In the genomic region with DNA sequence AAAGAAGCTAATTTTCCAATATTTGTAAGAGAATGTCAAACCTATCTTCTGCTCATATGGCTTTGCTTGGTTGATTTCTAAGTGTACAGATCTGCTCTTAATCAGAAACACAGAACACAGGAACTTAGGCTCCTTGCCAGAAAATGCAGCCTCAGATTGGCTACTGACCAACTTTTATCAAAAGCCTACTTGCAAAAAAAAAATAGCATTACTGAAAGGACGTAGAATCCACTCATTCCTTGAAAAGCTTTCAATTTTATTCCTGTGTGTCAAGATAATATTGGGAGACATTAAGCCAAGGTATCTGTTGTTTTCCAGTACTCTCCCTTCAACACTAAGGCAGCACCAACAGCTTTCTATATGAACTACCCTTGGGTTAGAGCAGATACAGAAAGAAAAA, we compare ENCODE assay signal across 14 cellular contexts.
DNase-seq lines count a peak whose midpoint lies in the region; ATAC-seq and TF ChIP-seq lines count a peak whose summit lies in the region.
"Had no signal": no experiment of that assay in that cellular context is flagged by ENCODE, and none has a peak within 500 bp of the region (broad histone marks: within the 10 kb centered on the region; RNA-seq: fewer than 3 reads in every experiment).

No MANE protein-coding gene starts in this region.

- CTCF ChIA-PET in A673 (lab: Charles Lee): no interaction called here
- CTCF ChIA-PET in IMR-90 (lab: Yijun Ruan, JAX): no interaction called here

- H3K36me3 ChIP-seq in A673 (ENCODE audit: insufficient read depth, low read length, poor library complexity, severe bottlenecking) (no peaks in the 10 kb centered on the region), IMR-90 (ENCODE audit: control insufficient read depth, insufficient read depth, low read length) (no peaks in the 10 kb centered on the region)
- H3K36me3 ChIP-seq: ovary, uterus had no signal

- H2BK15ac ChIP-seq in IMR-90 (ENCODE audit: low read depth, low read length): no peak overlapping the region

- H3K4ac ChIP-seq in IMR-90 (ENCODE audit: low read depth, low read length): no peak overlapping the region

- H3K9me3 ChIP-seq in A673 (ENCODE audit: low read depth, low read length, poor library complexity, severe bottlenecking) (no peaks in the 10 kb centered on the region), IMR-90 (ENCODE audit: control insufficient read depth, insufficient read depth, low read length) (no peaks in the 10 kb centered on the region)
- H3K9me3 ChIP-seq: ovary, uterus had no signal

- dilution Hi-C loops in IMR-90 (cut with HindIII; ENCODE audit: low sequenced_read_pairs, unreplicated experiment): no loop called here

- no peak overlapping the region for H4K8ac ChIP-seq in IMR-90 (ENCODE audit: low read depth in 2 of 2, low read length in 2 of 2)

- no peak overlapping the region for H2BK120ac ChIP-seq in IMR-90 (ENCODE audit: low read depth, low read length)

- H3K18ac ChIP-seq in IMR-90 (ENCODE audit: low read depth, low read length): no peak overlapping the region

- H3K4me2 ChIP-seq in IMR-90 (ENCODE audit: low read depth, low read length): no peak overlapping the region

- POLR2A ChIA-PET in A673 (lab: Charles Lee; ENCODE audit: low non-redundant PET): no interaction called here
- POLR2A ChIA-PET in IMR-90 (lab: Charles Lee; ENCODE audit: unreplicated experiment): no interaction called here

- BruUV-seq in A673 (replicated peaks; lab: Mats Ljungman, UMichigan) (no TSS peak), IMR-90 (replicated peaks; lab: Mats Ljungman, UMichigan) (no TSS peak)

- TF ChIP-seq RAD21 in IMR-90 (IDR thresholded peaks at IDR 0.05; ENCODE audit: low read length): no peak

- peak; percentile 62 for DNase-seq in A673 (ENCODE audit: low spot score)
- DNase-seq in IMR-90: peak; percentile 84
- peak; percentile 84 for DNase-seq in amniotic epithelial cell (ENCODE audit: low read depth)
- no peak for DNase-seq in left cardiac atrium
- DNase-seq in progenitor cell of endocrine pancreas (ENCODE audit: low spot score, unreplicated experiment): no peak
- DNase-seq: activated T-cell treated with anti-CD3 and anti-CD28 coated beads, Interleukin-2, amount 50 U/mL, for 1 hour; NCI-H526; uterus had no signal

- H3K9me1 ChIP-seq in IMR-90 (ENCODE audit: insufficient read depth, low read length): no peaks in the 10 kb centered on the region

- in situ Hi-C loops in IMR-90 (cut with MboI; ENCODE audit: low sequenced_read_pairs): loop anchor here (25.0 kb wide), 1 partner anchor 107 kb away; no protein-coding TSS in a partner anchor

- no peak overlapping the region for H3K23ac ChIP-seq in IMR-90 (ENCODE audit: low read depth, low read length)

- H4K91ac ChIP-seq in IMR-90 (ENCODE audit: insufficient read depth, low read depth, low read length): no peak overlapping the region

- H3K9ac ChIP-seq in IMR-90 (ENCODE audit: low read depth, low read length): no peak overlapping the region

- no peak overlapping the region for H2AK9ac ChIP-seq in IMR-90 (replicated peaks; ENCODE audit: low read depth, low read length, poor library complexity)

- no peaks in the 10 kb centered on the region for H3K27me3 ChIP-seq in A673 (replicated peaks; ENCODE audit: insufficient read depth, low read depth, low read length, poor library complexity)
- H3K27me3 ChIP-seq in IMR-90 (ENCODE audit: control insufficient read depth, insufficient read depth, low read length): no peaks in the 10 kb centered on the region
- H3K27me3 ChIP-seq: ovary, uterus had no signal

- peaks cover 9% of the 10 kb centered on the region for H3K4me1 ChIP-seq in A673 (ENCODE audit: insufficient read depth, low read length, poor library complexity, severe bottlenecking)
- peaks cover 9% of the 10 kb centered on the region; the same call in 1 of the 2 replicates for H3K4me1 ChIP-seq in IMR-90 (ENCODE audit: control insufficient read depth, insufficient read depth, low read length)
- H3K4me1 ChIP-seq: uterus had no signal

- H3K36me3 Mint-ChIP-seq in progenitor cell of endocrine pancreas (ENCODE audit: insufficient read depth): no peaks in the 10 kb centered on the region

- no peak for TF ChIP-seq CTCF in A673 (conservative IDR thresholded peaks at IDR 0.05; ENCODE audit: low read depth, low read length)
- TF ChIP-seq CTCF in IMR-90 (conservative IDR thresholded peaks at IDR 0.05; ENCODE audit: low read depth, low read length): no peak
- TF ChIP-seq CTCF in progenitor cell of endocrine pancreas (IDR thresholded peaks at IDR 0.05; ENCODE audit: unreplicated experiment): no peak

- no peak overlapping the region for H2AFZ ChIP-seq in IMR-90 (replicated peaks; ENCODE audit: low read length, poor library complexity)

- no peaks in the 10 kb centered on the region for H3K27me3 Mint-ChIP-seq in progenitor cell of endocrine pancreas
- H3K27me3 Mint-ChIP-seq: dendritic cell treated with granulocyte-macrophage colony-stimulating factor and Interleukin-4, amounts not matched to agents 40 ng/mL and 50 ng/mL, for 4 days had no signal

- H3K27ac ChIP-seq in A673 (ENCODE audit: low read depth, low read length, poor library complexity, severe bottlenecking) (no peak overlapping the region), IMR-90 (ENCODE audit: insufficient read depth, low read length) (no peak overlapping the region)
- H3K27ac ChIP-seq: ovary, uterus had no signal

- WGBS in IMR-90 (ENCODE audit: extremely low coverage in 2 of 2, insufficient read length in 1 of 2), 2 experiments: no CpG with 5 or more reads among the region's 1 CpG

- no peak overlapping the region for H2AK5ac ChIP-seq in IMR-90 (ENCODE audit: low read depth, low read length)

- ATAC-seq in IMR-90 (ENCODE audit: low read depth) (no peak), left cardiac atrium (peak; percentile 39 to 40), HG02798 (IDR thresholded peaks at IDR 0.05; ENCODE audit: poor library complexity, unreplicated experiment) (no peak), HG02759 (IDR thresholded peaks at IDR 0.05; ENCODE audit: unreplicated experiment) (no peak), GM21737 (IDR thresholded peaks at IDR 0.05; ENCODE audit: unreplicated experiment) (no peak)
- ATAC-seq: HepG2 had no signal

- no peak overlapping the region for H4K5ac ChIP-seq in IMR-90 (ENCODE audit: low read depth, low read length)

- H3K79me1 ChIP-seq in IMR-90 (ENCODE audit: low read depth in 1 of 2, low read length in 2 of 2): no peaks in the 10 kb centered on the region

- H3K4me3 ChIP-seq in A673 (ENCODE audit: low read depth, low read length, poor library complexity, severe bottlenecking) (no peak overlapping the region), IMR-90 (ENCODE audit: insufficient read depth, low read depth, low read length) (no peak overlapping the region)
- H3K4me3 ChIP-seq: ovary, uterus had no signal

- no peak overlapping the region for H2BK5ac ChIP-seq in IMR-90 (ENCODE audit: low read depth, low read length, poor library complexity, severe bottlenecking)

- H3K14ac ChIP-seq in IMR-90 (replicated peaks; ENCODE audit: low read depth, low read length): no peak overlapping the region

- no peaks in the 10 kb centered on the region for H3K9me3 Mint-ChIP-seq in progenitor cell of endocrine pancreas (ENCODE audit: low read depth)
- H3K9me3 Mint-ChIP-seq: dendritic cell treated with granulocyte-macrophage colony-stimulating factor and Interleukin-4, amounts not matched to agents 40 ng/mL and 50 ng/mL, for 4 days had no signal

- H3K56ac ChIP-seq in IMR-90 (ENCODE audit: extremely low read depth, insufficient read depth, low read length): no peak overlapping the region

- H3K4me3 Mint-ChIP-seq in progenitor cell of endocrine pancreas (ENCODE audit: low read depth): no peak overlapping the region
- H3K4me3 Mint-ChIP-seq: dendritic cell treated with granulocyte-macrophage colony-stimulating factor and Interleukin-4, amounts not matched to agents 40 ng/mL and 50 ng/mL, for 4 days had no signal

- intact Hi-C loops in A673 (cut with micrococcal nuclease; ENCODE audit: unreplicated experiment): no loop called here
- intact Hi-C loops in IMR-90 (cut with micrococcal nuclease): no loop called here
- intact Hi-C loops in left cardiac atrium (cut with DNase I): no loop called here

- H3K27ac Mint-ChIP-seq in progenitor cell of endocrine pancreas: no peak overlapping the region
- H3K27ac Mint-ChIP-seq: dendritic cell treated with granulocyte-macrophage colony-stimulating factor and Interleukin-4, amounts not matched to agents 40 ng/mL and 50 ng/mL, for 4 days had no signal

- no peak overlapping the region for H2BK20ac ChIP-seq in IMR-90 (ENCODE audit: low read depth, low read length)

- no peak for TF ChIP-seq POLR2A in IMR-90 (IDR thresholded peaks at IDR 0.05; ENCODE audit: low read depth, low read length)

- H4K20me1 ChIP-seq in IMR-90 (ENCODE audit: insufficient read depth, low read length): no peaks in the 10 kb centered on the region

- H3K4me1 Mint-ChIP-seq in progenitor cell of endocrine pancreas (ENCODE audit: low read depth): peaks cover 5% of the 10 kb centered on the region

TF ChIP-seq in IMR-90, 13 proteins besides CTCF, POLR2A, EP300 and RAD21 (continues in another document):
- TF ChIP-seq, protein P1, sequence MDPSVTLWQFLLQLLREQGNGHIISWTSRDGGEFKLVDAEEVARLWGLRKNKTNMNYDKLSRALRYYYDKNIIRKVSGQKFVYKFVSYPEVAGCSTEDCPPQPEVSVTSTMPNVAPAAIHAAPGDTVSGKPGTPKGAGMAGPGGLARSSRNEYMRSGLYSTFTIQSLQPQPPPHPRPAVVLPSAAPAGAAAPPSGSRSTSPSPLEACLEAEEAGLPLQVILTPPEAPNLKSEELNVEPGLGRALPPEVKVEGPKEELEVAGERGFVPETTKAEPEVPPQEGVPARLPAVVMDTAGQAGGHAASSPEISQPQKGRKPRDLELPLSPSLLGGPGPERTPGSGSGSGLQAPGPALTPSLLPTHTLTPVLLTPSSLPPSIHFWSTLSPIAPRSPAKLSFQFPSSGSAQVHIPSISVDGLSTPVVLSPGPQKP (IDR thresholded peaks at IDR 0.05; ENCODE audit: borderline replicate concordance, low read depth, low read length): no peak
- TF ChIP-seq RCOR1 (IDR thresholded peaks at IDR 0.05; ENCODE audit: insufficient replicate concordance, low read length): no peak
- TF ChIP-seq FOS (IDR thresholded peaks at IDR 0.05; ENCODE audit: low read depth, low read length): no peak
- TF ChIP-seq CEBPB (IDR thresholded peaks at IDR 0.05; ENCODE audit: low read depth, low read length): no peak
- no peak for TF ChIP-seq USF2 (IDR thresholded peaks at IDR 0.05; ENCODE audit: low read depth, low read length)
- TF ChIP-seq MAZ (IDR thresholded peaks at IDR 0.05; ENCODE audit: borderline replicate concordance, low read depth, low read length): no peak
- no peak for TF ChIP-seq BHLHE40 (IDR thresholded peaks at IDR 0.05; ENCODE audit: low read depth, low read length)
- no peak for TF ChIP-seq RFX5 (IDR thresholded peaks at IDR 0.05; ENCODE audit: low read depth, low read length)

Comparison
In these comparisons a context has a peak if more than half of its experiments do, and no peak if none do; other contexts are left out.
1. DNase-seq: peak in A673 (single experiment), IMR-90 (single experiment) and amniotic epithelial cell (single experiment); none in left cardiac atrium (single experiment) and progenitor cell of endocrine pancreas (single experiment).
2. ATAC-seq: peak in left cardiac atrium (2 of 2); none in IMR-90 (single experiment), HG02798 (single experiment), HG02759 (single experiment) and GM21737 (single experiment).